2 cellular contexts compared by ENCODE assay signal in genomic region chr14:101555669-101556043, GRCh38.
A peak's percentile ranks its signal among the peaks of the same experiment; 100 is the strongest.
TF ChIP-seq lines count a peak whose summit lies in the region.

No MANE protein-coding gene starts in this region.

TF ChIP-seq in HEK293, 187 proteins besides CTCF, POLR2A, EP300 and RAD21:
- TF ChIP-seq ZSCAN4 (tag by site-specific recombination; IDR thresholded peaks at IDR 0.05) (peak; percentile 99), ZNF239 (tag by site-specific recombination; IDR thresholded peaks at IDR 0.05) (0 out of 2 replicates have a peak, but pooled peaks have one; percentile 41)

TF ChIP-seq in GM12878, 131 proteins besides CTCF, POLR2A, EP300 and RAD21:
- TF ChIP-seq BCL3 (IDR thresholded peaks at IDR 0.05; ENCODE audit: borderline replicate concordance, insufficient read depth, low read depth, low read length, poor library complexity, severe bottlenecking) = peak; percentile 38
